In the genomic region with DNA sequence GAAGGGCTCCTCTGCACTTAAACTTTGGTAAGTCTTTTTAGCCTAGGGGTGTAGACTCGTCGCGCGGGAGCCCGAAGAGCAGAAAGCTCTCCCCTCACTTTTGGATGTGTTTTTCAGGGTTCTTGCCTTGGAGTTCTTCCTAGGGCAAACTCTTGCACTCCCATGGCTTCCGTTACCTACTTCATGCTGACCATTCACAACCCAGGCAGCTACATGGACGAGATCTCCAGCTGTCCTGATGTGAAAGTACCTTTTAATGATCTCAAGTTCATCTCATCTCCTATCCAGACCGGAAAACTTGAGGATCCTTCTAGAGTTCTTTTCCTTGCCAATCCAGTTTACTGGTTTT, we compare ENCODE assay signal across 8 cellular contexts. TPM values are rescaled to one million over a fixed set of nuclear protein-coding genes. Genes with fewer than 3 reads are reported as not detected.
DNase-seq lines count a peak whose midpoint lies in the region; ATAC-seq, FAIRE-seq and TF ChIP-seq lines count a peak whose summit lies in the region.

No MANE protein-coding gene starts in this region.

- peak overlapping the region; percentile 81 for H3K4me3 ChIP-seq in A549
- H3K4me3 ChIP-seq in astrocyte (ENCODE audit: insufficient read depth, low read depth, low read length), result peak overlapping the region; percentile 97
- peak overlapping the region; percentile 84 to 97 (median 93) for H3K4me3 ChIP-seq in liver (ENCODE audit: low read depth in 1 of 3, low read length in 3 of 3)
- peak overlapping the region; percentile 89 to 96 for H3K4me3 ChIP-seq in aorta (ENCODE audit: low read length in 2 of 2)

- H3K27me3 Mint-ChIP-seq in HFFc6 (ENCODE audit: insufficient read depth) (no peaks in the 10 kb centered on the region), astrocyte (ENCODE audit: low read depth, unreplicated experiment) (no peaks in the 10 kb centered on the region)

- H4K20me1 ChIP-seq in astrocyte (ENCODE audit: insufficient read depth, low read length), result peaks cover 14% of the 10 kb centered on the region

- H3K9ac ChIP-seq in astrocyte (ENCODE audit: low read length), result peak overlapping the region; percentile 92
- peak overlapping the region; percentile 61 to 85 for H3K9ac ChIP-seq in liver (ENCODE audit: low read depth in 1 of 2, low read length in 2 of 2)

- H3K9me3 Mint-ChIP-seq in HFFc6 (no peaks in the 10 kb centered on the region), astrocyte (ENCODE audit: unreplicated experiment) (no peaks in the 10 kb centered on the region)

- peak overlapping the region; percentile 88 to 96 for H3K27ac ChIP-seq in A549
- H3K27ac ChIP-seq in astrocyte (ENCODE audit: low read depth, low read length), result peak overlapping the region; percentile 79
- H3K27ac ChIP-seq in liver (ENCODE audit: low read depth in 1 of 2, low read length in 2 of 2), result peak overlapping the region; percentile 13 to 46
- peak overlapping the region; percentile 22 to 87 for H3K27ac ChIP-seq in aorta (ENCODE audit: low read depth in 1 of 2, low read length in 2 of 2)

- intact Hi-C loops in aorta (cut with DNase I), result no loop called here

- TF ChIP-seq RAD21 in A549 (conservative IDR thresholded peaks at IDR 0.05 in 1 of 2, IDR thresholded peaks at IDR 0.05 in 1 of 2) (no peak), liver (IDR thresholded peaks at IDR 0.05) (no peak)

- POLR2A ChIA-PET in A549 (lab: Yijun Ruan, JAX), result interaction anchor here (1.0 to 2.7 kb wide), 4 partner anchors 9 to 26 kb away, joined by 5 to 54 read pairs (median 15); a partner anchor contains a TSS

- H3K79me2 ChIP-seq in astrocyte (ENCODE audit: insufficient read depth, low read length), result peaks cover 89% of the 10 kb centered on the region

- no peak overlapping the region; the same call in 1 of the 2 replicates for H3K27ac Mint-ChIP-seq in HFFc6
- peak overlapping the region; percentile 84 for H3K27ac Mint-ChIP-seq in astrocyte (ENCODE audit: unreplicated experiment)

- TF ChIP-seq POLR2A in A549 (IDR thresholded peaks at IDR 0.05; ENCODE audit: low read length), result no peak

- H3K4me1 ChIP-seq in A549, result peaks cover 19% of the 10 kb centered on the region; the same call in 2 of the 3 replicates
- H3K4me1 ChIP-seq in astrocyte (ENCODE audit: insufficient read depth, low read length), result peaks cover 6% of the 10 kb centered on the region
- H3K4me1 ChIP-seq in liver (ENCODE audit: control insufficient read depth in 4 of 4, insufficient read depth in 4 of 4, low read length in 3 of 4), result peaks cover 0 to 29% (median 20%) of the 10 kb centered on the region in 4 donors
- no peaks in the 10 kb centered on the region for H3K4me1 ChIP-seq in aorta (ENCODE audit: control insufficient read depth in 1 of 2, insufficient read depth in 2 of 2, low read length in 2 of 2)

- H2AFZ ChIP-seq in astrocyte (ENCODE audit: low read depth, low read length), result peak overlapping the region; percentile 86

- CTCF ChIA-PET in A549 (lab: Yijun Ruan, JAX), result interaction anchor here (0.7 kb wide), 1 partner anchor 59 kb away, joined by 5 read pairs; no protein-coding TSS in a partner anchor

- TF ChIP-seq CTCF in A549 (IDR thresholded peaks at IDR 0.05) (no peak), HFFc6 (IDR thresholded peaks at IDR 0.05) (no peak), astrocyte (IDR thresholded peaks at IDR 0.05; ENCODE audit: insufficient read depth, low read depth, low read length) (no peak), liver (IDR thresholded peaks at IDR 0.05; ENCODE audit: low read depth, low read length, missing input control) (no peak)

- H3K9me3 ChIP-seq in A549 (no peaks in the 10 kb centered on the region), astrocyte (ENCODE audit: insufficient read depth, low read depth, low read length) (no peaks in the 10 kb centered on the region), liver (ENCODE audit: control insufficient read depth in 4 of 4, low read length in 3 of 4) (no peaks in the 10 kb centered on the region), aorta (ENCODE audit: control insufficient read depth, low read length) (no peaks in the 10 kb centered on the region)

- H3K27me3 ChIP-seq in astrocyte (ENCODE audit: insufficient read depth, low read length), result no peaks in the 10 kb centered on the region
- no peaks in the 10 kb centered on the region for H3K27me3 ChIP-seq in liver (ENCODE audit: control insufficient read depth in 4 of 4, insufficient read depth in 4 of 4, low read length in 3 of 4)
- no peaks in the 10 kb centered on the region for H3K27me3 ChIP-seq in aorta (ENCODE audit: control insufficient read depth in 1 of 2, insufficient read depth in 2 of 2, low read length in 1 of 2)

- H3K36me3 Mint-ChIP-seq in HFFc6 (ENCODE audit: low read depth), result no peaks in the 10 kb centered on the region; the same call in 1 of the 2 replicates
- H3K36me3 Mint-ChIP-seq in astrocyte (ENCODE audit: low read depth, unreplicated experiment), result no peaks in the 10 kb centered on the region

- ATAC-seq in A549 (peak in 1 of 2 experiments; percentile 50; a peak in 3 of 6 replicates), aorta (ENCODE audit: low FRiP score) (no peak)

- peaks cover 11% of the 10 kb centered on the region for H3K4me1 Mint-ChIP-seq in HFFc6 (ENCODE audit: low read depth)
- peaks cover 3% of the 10 kb centered on the region for H3K4me1 Mint-ChIP-seq in astrocyte (ENCODE audit: low read depth, unreplicated experiment)

- H3K4me3 Mint-ChIP-seq in HFFc6 (no peak overlapping the region), astrocyte (ENCODE audit: unreplicated experiment) (no peak overlapping the region)

- H3K36me3 ChIP-seq in astrocyte (ENCODE audit: insufficient read depth, low read length) (peaks cover 3% of the 10 kb centered on the region), liver (ENCODE audit: control insufficient read depth in 4 of 4, insufficient read depth in 3 of 4, low read depth in 1 of 4, low read length in 3 of 4) (peaks cover 2 to 7% (median 4%) of the 10 kb centered on the region in 4 donors), aorta (ENCODE audit: control insufficient read depth in 1 of 2, insufficient read depth in 2 of 2, low read length in 1 of 2) (no peaks in the 10 kb centered on the region)

- FAIRE-seq in A549 (lab: Jason Lieb, UNC), result no peak
- no peak for FAIRE-seq in astrocyte (lab: Jason Lieb, UNC)

- H3K4me2 ChIP-seq in A549, result peak overlapping the region; percentile 87
- peak overlapping the region; percentile 90 for H3K4me2 ChIP-seq in astrocyte (ENCODE audit: low read length)

- WGBS in A549 (ENCODE audit: missing lambda C conversion rate), result 0% methylated on average over 8 of the region's 8 CpGs
- under 1% methylated on average over 8 of the region's 8 CpGs for WGBS in liver
- 0 to 1% methylated on average over 8 of the region's 8 CpGs for WGBS in aorta, 2 donors

- DNase-seq in A549 (ENCODE audit: low read depth in 1 of 2, low spot score in 1 of 2), result peak in 1 of 2 experiments; percentile 26
- DNase-seq in HFFc6, result peak; percentile 13
- no peak for DNase-seq in astrocyte (ENCODE audit: low read depth)
- no peak for DNase-seq in aorta
- no peak for DNase-seq in mesenteric fat pad (ENCODE audit: low spot score)
- no peak for DNase-seq in SHP77 treated with DMSO at 0.1 percent for 48 hours (lab: John Stamatoyannopoulos, UW)
- no peak for DNase-seq in T1000 (lab: John Stamatoyannopoulos, UW)

- TF ChIP-seq EP300 in A549 (IDR thresholded peaks at IDR 0.05), result no peak

RNA-seq across cellular contexts. Expression of a gene that starts 0.5 kb away (rescaled TPM):
- polyA plus RNA-seq in A549 (2011; rRNA removed) (9.0 and 9.3 TPM in 2 replicates), A549 (2017; fragmentation: RNase III; extraction: RNeasy Plus Mini Kit Qiagen cat#74134 plus additional on column Dnase treatment) (3.6 to 4.3 TPM (median 4.0 TPM) in 3 replicates), liver (under 1 TPM; 0.63 to 0.75 TPM), aorta (1 to 10 TPM; 4.3 to 4.9 TPM)
- 1.4 and 1.6 TPM in 2 replicates for polyA plus RNA-seq in A549 (2012; cell fraction: cytosol; rRNA removed)
- polyA plus RNA-seq in A549 (2012; cell fraction: nucleus; rRNA removed), result 1.3 and 1.9 TPM in 2 replicates
- 5.2 and 6.9 TPM in 2 replicates for polyA minus RNA-seq in A549 (2011; rRNA and poly(A)+ RNA removed)
- total RNA-seq in HFFc6 (2021; fragmentation: NEBNext Ultra II Directional; extraction: Animal tissue kit (Norgen Biotek cat#: 25700)), result 1 to 10 TPM; 4.1 to 5.6 (median 4.6) TPM
- total RNA-seq in astrocyte (6.2 and 6.5 TPM in 2 replicates), liver (1 to 10 TPM; 1.9 to 3.3 TPM), aorta (1 to 10 TPM; 5.8 to 9.3 TPM), mesenteric fat pad (2.9 TPM)

RNA-seq across cellular contexts. Expression of a gene that starts 9.0 kb away (rescaled TPM):
- polyA plus RNA-seq in A549 (2011; rRNA removed), result 39.9 and 52.9 TPM in 2 replicates
- 7.4 and 8.7 TPM in 2 replicates for polyA plus RNA-seq in A549 (2012; cell fraction: cytosol; rRNA removed)
- 8.2 and 13.5 TPM in 2 replicates for polyA plus RNA-seq in A549 (2012; cell fraction: nucleus; rRNA removed)
- 17.5 to 17.8 TPM (median 17.5 TPM) in 3 replicates for polyA plus RNA-seq in A549 (2017; fragmentation: RNase III; extraction: RNeasy Plus Mini Kit Qiagen cat#74134 plus additional on column Dnase treatment)
- polyA minus RNA-seq in A549 (2011; rRNA and poly(A)+ RNA removed), result 47.0 and 62.4 TPM in 2 replicates
- total RNA-seq in HFFc6 (2021; fragmentation: NEBNext Ultra II Directional; extraction: Animal tissue kit (Norgen Biotek cat#: 25700)), result 10 to 100 TPM; 29.0 to 39.3 (median 33.9) TPM
- total RNA-seq in astrocyte, result 44.7 and 48.3 TPM in 2 replicates
- total RNA-seq in liver, result 10 to 100 TPM; 16.3 to 25.7 TPM
- polyA plus RNA-seq in liver, result 1 to 10 TPM; 3.8 to 4.6 TPM
- 100 to 1,000 TPM in 1 of 2 donors, 10 to 100 TPM in 1; 95.6 to 100 TPM for total RNA-seq in aorta
- polyA plus RNA-seq in aorta, result 10 to 100 TPM; 30.8 to 43.9 TPM
- 39.4 TPM for total RNA-seq in mesenteric fat pad

RNA-seq across cellular contexts. Expression of a gene that starts 18.7 kb away (rescaled TPM):
- 10.0 and 10.3 TPM in 2 replicates for polyA plus RNA-seq in A549 (2011; rRNA removed)
- polyA plus RNA-seq in A549 (2012; cell fraction: cytosol; rRNA removed), result 1.1 and 1.4 TPM in 2 replicates
- 0.50 and 0.88 TPM in 2 replicates for polyA plus RNA-seq in A549 (2012; cell fraction: nucleus; rRNA removed)
- 7.7 to 9.0 TPM (median 8.9 TPM) in 3 replicates for polyA plus RNA-seq in A549 (2017; fragmentation: RNase III; extraction: RNeasy Plus Mini Kit Qiagen cat#74134 plus additional on column Dnase treatment)
- 6.2 and 7.6 TPM in 2 replicates for polyA minus RNA-seq in A549 (2011; rRNA and poly(A)+ RNA removed)
- 1 to 10 TPM; 7.4 to 8.5 (median 8.2) TPM for total RNA-seq in HFFc6 (2021; fragmentation: NEBNext Ultra II Directional; extraction: Animal tissue kit (Norgen Biotek cat#: 25700))
- total RNA-seq in astrocyte, result 7.4 and 8.5 TPM in 2 replicates
- 1 to 10 TPM; 5.1 to 7.1 TPM for total RNA-seq in liver
- polyA plus RNA-seq in liver, result 1 to 10 TPM in 1 of 2 donors, under 1 TPM in 1; 0.92 to 1.5 TPM
- total RNA-seq in aorta, result 1 to 10 TPM; 8.4 to 9.0 TPM
- polyA plus RNA-seq in aorta, result 1 to 10 TPM; 4.1 to 4.8 TPM
- total RNA-seq in mesenteric fat pad, result 4.8 TPM

RNA-seq across cellular contexts. Expression of a gene that starts 26.7 kb away (rescaled TPM):
- polyA plus RNA-seq in A549 (2011; rRNA removed) (42.5 and 43.6 TPM in 2 replicates), A549 (2017; fragmentation: RNase III; extraction: RNeasy Plus Mini Kit Qiagen cat#74134 plus additional on column Dnase treatment) (15.1 to 16.1 TPM (median 15.7 TPM) in 3 replicates), liver (10 to 100 TPM in 1 of 2 donors, 1 to 10 TPM in 1; 5.9 to 10.5 TPM), aorta (10 to 100 TPM; 10.8 to 14.9 TPM)
- polyA plus RNA-seq in A549 (2012; cell fraction: cytosol; rRNA removed), result 8.0 and 8.2 TPM in 2 replicates
- polyA plus RNA-seq in A549 (2012; cell fraction: nucleus; rRNA removed), result 4.2 and 5.2 TPM in 2 replicates
- 73.4 and 84.9 TPM in 2 replicates for polyA minus RNA-seq in A549 (2011; rRNA and poly(A)+ RNA removed)
- 10 to 100 TPM; 38.8 to 46.1 (median 41.5) TPM for total RNA-seq in HFFc6 (2021; fragmentation: NEBNext Ultra II Directional; extraction: Animal tissue kit (Norgen Biotek cat#: 25700))
- total RNA-seq in astrocyte (68.2 and 69.0 TPM in 2 replicates), liver (10 to 100 TPM; 23.3 to 26.4 TPM), aorta (10 to 100 TPM; 52.7 to 54.1 TPM), mesenteric fat pad (40.0 TPM)

Comparison
In these comparisons a context has a peak if more than half of its experiments do, and no peak if none do; other contexts are left out.
1. H3K27ac ChIP-seq: peak in every context shown above with its lines; median percentile 92 in A549; 79 in astrocyte; 54 in aorta; 30 in liver.